Comparison of ENCODE assay signal across 1 cellular context in the genomic region with DNA sequence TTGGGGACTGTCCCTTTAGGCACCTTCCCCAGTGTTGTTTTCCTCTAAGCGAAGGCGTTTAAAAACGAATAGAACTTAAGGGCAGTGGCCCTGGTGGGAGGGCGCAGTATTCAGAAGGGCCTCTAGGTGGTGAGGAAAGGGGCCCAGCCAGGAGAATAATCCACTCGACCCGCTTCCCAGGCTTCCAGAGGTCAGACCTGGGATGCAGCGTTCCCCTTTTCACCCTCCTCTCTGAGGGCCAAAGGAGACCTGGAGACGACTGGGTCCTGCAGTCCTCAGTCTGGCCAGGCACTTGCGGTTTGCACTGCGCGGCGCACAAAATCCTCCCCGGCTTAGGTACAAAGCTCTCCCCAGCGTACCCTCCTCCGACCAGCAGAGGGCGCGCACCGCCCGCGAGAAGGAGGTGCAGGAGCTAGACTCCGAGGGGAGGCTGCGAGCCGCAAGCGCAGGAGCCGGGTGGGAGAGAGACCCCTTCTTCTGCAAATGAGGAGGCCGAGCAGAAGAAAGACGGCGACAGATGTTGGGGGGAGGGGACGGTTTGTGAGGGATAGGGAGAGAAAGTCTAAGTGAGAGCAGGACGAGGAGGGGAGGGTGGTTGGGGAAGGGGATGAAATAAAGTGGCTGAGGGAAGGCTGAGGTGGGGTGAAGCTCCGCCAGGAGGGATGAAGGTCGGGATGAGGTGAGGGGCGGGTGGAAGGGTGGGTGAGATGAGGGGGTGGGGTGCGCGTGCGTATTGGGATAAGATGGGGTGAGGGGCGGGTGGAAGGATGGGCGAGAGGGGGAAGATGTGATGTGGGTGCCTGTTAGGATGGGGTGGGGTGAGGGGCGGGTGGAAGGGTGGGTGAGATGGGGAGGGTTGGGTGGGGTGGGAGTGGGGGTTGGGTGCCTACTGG.
TF ChIP-seq lines count a peak whose summit lies in the region.

No MANE protein-coding gene starts in this region.

TF ChIP-seq in K562, 482 proteins besides CTCF, POLR2A, EP300 and RAD21 (continued from another document):
- TF ChIP-seq VEZF1 (CRISPR knock-in tag; IDR thresholded peaks at IDR 0.05) (peak; percentile 41), SAFB2 (IDR thresholded peaks at IDR 0.05; ENCODE audit: borderline replicate concordance, low read depth, low read length, severe bottlenecking) (no peak), GABPB1 (CRISPR knock-in tag; IDR thresholded peaks at IDR 0.05) (peak; percentile 56; the same call in 1 of the 2 replicates), HDAC6 (IDR thresholded peaks at IDR 0.05; ENCODE audit: low read depth, low read length) (no peak), RBM17 (IDR thresholded peaks at IDR 0.05; ENCODE audit: borderline replicate concordance, low read depth, low read length) (no peak), ZBTB33 (CRISPR knock-in tag; IDR thresholded peaks at IDR 0.05) (peak; percentile 55), ZNF766 (CRISPR knock-in tag; conservative IDR thresholded peaks at IDR 0.05) (no peak)
- TF ChIP-seq, protein P1, sequence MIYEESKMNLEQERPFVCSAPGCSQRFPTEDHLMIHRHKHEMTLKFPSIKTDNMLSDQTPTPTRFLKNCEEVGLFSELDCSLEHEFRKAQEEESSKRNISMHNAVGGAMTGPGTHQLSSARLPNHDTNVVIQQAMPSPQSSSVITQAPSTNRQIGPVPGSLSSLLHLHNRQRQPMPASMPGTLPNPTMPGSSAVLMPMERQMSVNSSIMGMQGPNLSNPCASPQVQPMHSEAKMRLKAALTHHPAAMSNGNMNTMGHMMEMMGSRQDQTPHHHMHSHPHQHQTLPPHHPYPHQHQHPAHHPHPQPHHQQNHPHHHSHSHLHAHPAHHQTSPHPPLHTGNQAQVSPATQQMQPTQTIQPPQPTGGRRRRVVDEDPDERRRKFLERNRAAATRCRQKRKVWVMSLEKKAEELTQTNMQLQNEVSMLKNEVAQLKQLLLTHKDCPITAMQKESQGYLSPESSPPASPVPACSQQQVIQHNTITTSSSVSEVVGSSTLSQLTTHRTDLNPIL (CRISPR knock-in tag; IDR thresholded peaks at IDR 0.05): no peak
- TF ChIP-seq, protein P2, sequence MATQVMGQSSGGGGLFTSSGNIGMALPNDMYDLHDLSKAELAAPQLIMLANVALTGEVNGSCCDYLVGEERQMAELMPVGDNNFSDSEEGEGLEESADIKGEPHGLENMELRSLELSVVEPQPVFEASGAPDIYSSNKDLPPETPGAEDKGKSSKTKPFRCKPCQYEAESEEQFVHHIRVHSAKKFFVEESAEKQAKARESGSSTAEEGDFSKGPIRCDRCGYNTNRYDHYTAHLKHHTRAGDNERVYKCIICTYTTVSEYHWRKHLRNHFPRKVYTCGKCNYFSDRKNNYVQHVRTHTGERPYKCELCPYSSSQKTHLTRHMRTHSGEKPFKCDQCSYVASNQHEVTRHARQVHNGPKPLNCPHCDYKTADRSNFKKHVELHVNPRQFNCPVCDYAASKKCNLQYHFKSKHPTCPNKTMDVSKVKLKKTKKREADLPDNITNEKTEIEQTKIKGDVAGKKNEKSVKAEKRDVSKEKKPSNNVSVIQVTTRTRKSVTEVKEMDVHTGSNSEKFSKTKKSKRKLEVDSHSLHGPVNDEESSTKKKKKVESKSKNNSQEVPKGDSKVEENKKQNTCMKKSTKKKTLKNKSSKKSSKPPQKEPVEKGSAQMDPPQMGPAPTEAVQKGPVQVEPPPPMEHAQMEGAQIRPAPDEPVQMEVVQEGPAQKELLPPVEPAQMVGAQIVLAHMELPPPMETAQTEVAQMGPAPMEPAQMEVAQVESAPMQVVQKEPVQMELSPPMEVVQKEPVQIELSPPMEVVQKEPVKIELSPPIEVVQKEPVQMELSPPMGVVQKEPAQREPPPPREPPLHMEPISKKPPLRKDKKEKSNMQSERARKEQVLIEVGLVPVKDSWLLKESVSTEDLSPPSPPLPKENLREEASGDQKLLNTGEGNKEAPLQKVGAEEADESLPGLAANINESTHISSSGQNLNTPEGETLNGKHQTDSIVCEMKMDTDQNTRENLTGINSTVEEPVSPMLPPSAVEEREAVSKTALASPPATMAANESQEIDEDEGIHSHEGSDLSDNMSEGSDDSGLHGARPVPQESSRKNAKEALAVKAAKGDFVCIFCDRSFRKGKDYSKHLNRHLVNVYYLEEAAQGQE (CRISPR knock-in tag; IDR thresholded peaks at IDR 0.05; ENCODE audit: low read depth): 0 out of 2 replicates have a peak, but pooled peaks have one; percentile 46
